11 cellular contexts compared by ENCODE assay signal in the genomic region with DNA sequence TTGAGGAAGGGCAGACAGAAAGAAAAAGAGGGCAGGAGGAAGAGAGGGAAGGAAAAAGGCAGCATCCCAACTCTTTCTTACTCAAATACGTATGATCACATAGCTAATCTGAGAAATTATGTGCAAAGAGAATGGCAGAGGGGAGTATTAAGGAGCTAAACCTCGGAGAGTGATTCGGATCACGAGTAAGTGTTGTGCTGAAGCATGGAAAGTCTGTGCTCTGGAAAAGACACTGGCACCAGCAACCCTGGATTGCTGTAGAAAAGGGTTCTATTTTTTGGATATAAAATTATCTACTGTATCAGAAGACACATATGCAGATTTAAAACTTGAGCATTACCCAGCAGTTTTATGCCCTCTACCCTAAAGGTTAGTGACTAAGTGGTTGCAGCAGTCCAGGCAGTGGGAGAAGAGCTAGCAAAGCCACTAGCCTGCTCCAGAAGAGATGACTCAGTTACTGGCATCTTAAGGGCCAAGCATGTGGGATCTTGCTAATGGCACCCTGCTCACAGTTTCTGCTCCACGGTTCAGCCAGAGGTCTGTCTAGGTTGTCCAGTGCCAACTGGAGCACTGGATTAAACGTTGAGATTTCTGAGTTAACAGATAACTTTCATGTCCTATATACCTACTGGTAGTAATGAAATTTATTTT.
DNase-seq lines count a peak whose midpoint lies in the region; ATAC-seq, FAIRE-seq and TF ChIP-seq lines count a peak whose summit lies in the region.
"Had no signal": no experiment of that assay in that cellular context is flagged by ENCODE, and none has a peak within 500 bp of the region (broad histone marks: within the 10 kb centered on the region; RNA-seq: fewer than 3 reads in every experiment).

No MANE protein-coding gene starts in this region.

- intact Hi-C loops in gastrocnemius medialis (cut with DNase I; ENCODE audit: low total_unique reads) (no loop called here), sigmoid colon (cut with DNase I) (no loop called here)

- in situ Hi-C loops in gastrocnemius medialis (cut with MboI; ENCODE audit: low sequenced_read_pairs in 4 of 4), result no loop called here

- 94 to 95% methylated on average over 6 of the region's 6 CpGs for WGBS in sigmoid colon, 2 donors

- H3K27ac ChIP-seq in RWPE1 (peak overlapping the region; percentile 61), gastrocnemius medialis (peak overlapping the region in 1 of 4 donors; percentile 22), sigmoid colon (peak overlapping the region in 1 of 4 donors; percentile 3)
- H3K27ac ChIP-seq: PC-9 had no signal

- ATAC-seq in gastrocnemius medialis (peak; percentile 86 to 92), GM18520 (IDR thresholded peaks at IDR 0.05; ENCODE audit: unreplicated experiment) (no peak)

- H3K9me3 ChIP-seq in gastrocnemius medialis (no peaks in the 10 kb centered on the region), sigmoid colon (no peaks in the 10 kb centered on the region)

- DNase-seq in GM12892 (ENCODE audit: insufficient read length) (no peak), RWPE1 (ENCODE audit: low spot score) (peak; percentile 75), fibroblast of pulmonary artery (ENCODE audit: low read depth) (peak; percentile 50), gastrocnemius medialis (peak; percentile 24 to 62), CD1c-positive myeloid dendritic cell (ENCODE audit: extremely low spot score) (no peak), sigmoid colon (no peak), retina (no peak)
- DNase-seq: DMS153, NCI-H2171 treated with DMSO at 0.1 percent for 48 hours, PC-9 had no signal

- POLR2A ChIA-PET in RWPE1 (lab: Yijun Ruan, JAX; ENCODE audit: low non-redundant PET), result interaction anchor here (0.9 kb wide), 1 partner anchor 13 kb away, joined by 5 read pairs; no protein-coding TSS in a partner anchor

- TF ChIP-seq EP300 in sigmoid colon (IDR thresholded peaks at IDR 0.05), result no peak

- H3K36me3 ChIP-seq in gastrocnemius medialis, result peaks cover 0 to 25% of the 10 kb centered on the region in 2 donors
- H3K36me3 ChIP-seq in sigmoid colon, result peaks cover 0 to 25% (median 7%) of the 10 kb centered on the region in 4 donors

- H3K4me3 ChIP-seq in fibroblast of pulmonary artery (replicated peaks; ENCODE audit: low read depth, low read length) (no peak overlapping the region), gastrocnemius medialis (no peak overlapping the region), sigmoid colon (no peak overlapping the region)
- H3K4me3 ChIP-seq: PC-9 had no signal

- CTCF ChIA-PET in RWPE1 (lab: Yijun Ruan, JAX), result interaction anchor here (0.6 to 1.2 kb wide), 5 partner anchors 11 to 366 kb away, joined by 3 to 8 read pairs (median 5); no protein-coding TSS in a partner anchor

- no peaks in the 10 kb centered on the region for H3K27me3 ChIP-seq in gastrocnemius medialis
- no peaks in the 10 kb centered on the region for H3K27me3 ChIP-seq in sigmoid colon

- TF ChIP-seq POLR2A in GM12892 (IDR thresholded peaks at IDR 0.05; ENCODE audit: low read depth, low read length), result no peak
- no peak for TF ChIP-seq POLR2A in gastrocnemius medialis (IDR thresholded peaks at IDR 0.05)
- no peak for TF ChIP-seq POLR2A in sigmoid colon (IDR thresholded peaks at IDR 0.05)

- no peak for TF ChIP-seq CTCF in RWPE1 (conservative IDR thresholded peaks at IDR 0.05; ENCODE audit: low read depth)
- no peak for TF ChIP-seq CTCF in fibroblast of pulmonary artery (IDR thresholded peaks at IDR 0.05; ENCODE audit: low read length, missing control alignments)
- TF ChIP-seq CTCF in gastrocnemius medialis (IDR thresholded peaks at IDR 0.05 in 4 of 5, conservative IDR thresholded peaks at IDR 0.05 in 1 of 5), result no peak
- TF ChIP-seq CTCF in sigmoid colon (IDR thresholded peaks at IDR 0.05), result no peak

- FAIRE-seq in GM12892 (lab: Jason Lieb, UNC), result peak; percentile 58

- H3K4me1 ChIP-seq in gastrocnemius medialis (no peaks in the 10 kb centered on the region), sigmoid colon (peaks cover 0 to 7% (median 0%) of the 10 kb centered on the region in 4 donors)

Comparison
In these comparisons a context has a peak if more than half of its experiments do, and no peak if none do; other contexts are left out.
1. DNase-seq: peak in RWPE1 (single experiment), fibroblast of pulmonary artery (single experiment) and gastrocnemius medialis (2 of 2); none in GM12892 (single experiment), CD1c-positive myeloid dendritic cell (single experiment), sigmoid colon (single experiment) and retina (single experiment).